Comparison of ENCODE assay signal across 1 cellular context in the genomic region with DNA sequence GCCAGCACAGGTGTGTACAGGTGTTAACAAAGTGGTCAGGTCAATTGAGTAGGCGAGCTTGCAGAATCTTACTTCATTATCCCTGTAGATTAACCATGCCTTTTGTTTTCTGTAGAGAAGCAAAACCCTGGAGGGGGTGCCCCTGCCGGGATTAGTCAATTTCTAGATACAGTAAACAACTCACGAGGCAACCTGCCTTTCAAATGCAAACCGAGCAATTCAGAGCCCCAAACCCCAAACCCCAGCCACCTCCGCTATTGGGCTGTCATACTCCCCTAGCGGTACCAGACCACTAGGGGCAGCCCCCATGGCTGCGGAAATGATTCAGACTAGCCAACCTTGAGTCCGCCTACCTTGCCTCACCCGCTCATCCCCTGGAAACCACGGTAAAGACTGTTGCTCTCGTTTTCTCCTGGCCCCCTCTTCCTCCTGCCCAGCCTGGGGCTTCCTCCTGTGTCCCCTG.
TF ChIP-seq lines count a peak whose summit lies in the region.

No MANE protein-coding gene starts in this region.

TF ChIP-seq in GM12878, 131 proteins besides CTCF, POLR2A, EP300 and RAD21 (continued from another document and continues in another):
- TF ChIP-seq CBFB (IDR thresholded peaks at IDR 0.05; ENCODE audit: low read depth) (peak; percentile 84), SUPT20H (IDR thresholded peaks at IDR 0.05; ENCODE audit: borderline replicate concordance, control insufficient read depth, low read depth, low read length) (no peak), LARP7 (IDR thresholded peaks at IDR 0.05) (no peak), ASH2L (IDR thresholded peaks at IDR 0.05; ENCODE audit: borderline replicate concordance, low read depth) (no peak), CEBPB (IDR thresholded peaks at IDR 0.05; ENCODE audit: borderline replicate concordance in 1 of 2, low read depth in 2 of 2, low read length in 2 of 2) (0 out of 4 replicates have a peak, but pooled peaks of 1 of the 2 experiments have one; percentile 21), RUNX3 (IDR thresholded peaks at IDR 0.05; ENCODE audit: low read length) (peak; percentile 96), NFIC (IDR thresholded peaks at IDR 0.05; ENCODE audit: low read depth, low read length) (peak; percentile 82), ZNF24 (IDR thresholded peaks at IDR 0.05) (no peak), HSF1 (IDR thresholded peaks at IDR 0.05; ENCODE audit: low read depth, low read length) (no peak), YBX1 (IDR thresholded peaks at IDR 0.05) (no peak), STAT3 (IDR thresholded peaks at IDR 0.05; ENCODE audit: low read depth, low read length) (no peak), NRF1 (conservative IDR thresholded peaks at IDR 0.05; ENCODE audit: low read depth, low read length) (no peak), ELK1 (IDR thresholded peaks at IDR 0.05; ENCODE audit: low read depth, low read length) (no peak), BRCA1 (IDR thresholded peaks at IDR 0.05; ENCODE audit: low read depth, low read length) (no peak), RELA (IDR thresholded peaks at IDR 0.05; ENCODE audit: borderline replicate concordance, partially characterized antibody) (no peak), SREBF2 (IDR thresholded peaks at IDR 0.05; ENCODE audit: low read length) (no peak), TCF7 (IDR thresholded peaks at IDR 0.05; ENCODE audit: borderline replicate concordance) (no peak), IRF3 (IDR thresholded peaks at IDR 0.05) (no peak), HDAC6 (IDR thresholded peaks at IDR 0.05; ENCODE audit: unreplicated experiment) (no peak), ZNF274 (IDR thresholded peaks at IDR 0.05; ENCODE audit: insufficient read depth, insufficient read length) (no peak), CREB1 (IDR thresholded peaks at IDR 0.05; ENCODE audit: low read depth) (peak; percentile 77), GABPA (IDR thresholded peaks at IDR 0.05; ENCODE audit: low read depth) (no peak), SMAD1 (IDR thresholded peaks at IDR 0.05; ENCODE audit: low read depth, partially characterized antibody) (no peak), TARDBP (IDR thresholded peaks at IDR 0.05; ENCODE audit: borderline replicate concordance) (no peak), ZNF207 (IDR thresholded peaks at IDR 0.05; ENCODE audit: borderline replicate concordance) (no peak), ZNF384 (IDR thresholded peaks at IDR 0.05; ENCODE audit: borderline replicate concordance, low read depth, low read length) (no peak), MYC (IDR thresholded peaks at IDR 0.05; ENCODE audit: insufficient read depth, insufficient read length, insufficient replicate concordance, low read length, severe bottlenecking) (no peak), MTA2 (IDR thresholded peaks at IDR 0.05; ENCODE audit: low read depth) (peak; percentile 90), NR2F1 (conservative IDR thresholded peaks at IDR 0.05) (peak; percentile 60), EGR1 (IDR thresholded peaks at IDR 0.05; ENCODE audit: borderline replicate concordance in 1 of 2, low read depth in 2 of 2, low read length in 2 of 2) (peak in 1 of 2 experiments; percentile 69; a peak in 2 of 3 replicates), ZNF622 (IDR thresholded peaks at IDR 0.05) (no peak), SIN3A (IDR thresholded peaks at IDR 0.05; ENCODE audit: low read depth, low read length) (no peak), USF1 (IDR thresholded peaks at IDR 0.05; ENCODE audit: borderline replicate concordance, extremely low read length, insufficient read depth, low read depth, low read length) (no peak), STAT1 (conservative IDR thresholded peaks at IDR 0.05) (no peak), MYB (IDR thresholded peaks at IDR 0.05; ENCODE audit: borderline replicate concordance, low read depth, low read length) (no peak), TCF3 (IDR thresholded peaks at IDR 0.05; ENCODE audit: borderline replicate concordance, insufficient read depth, low read depth, low read length) (no peak), PBX3 (IDR thresholded peaks at IDR 0.05; ENCODE audit: insufficient replicate concordance, low read depth, low read length) (no peak), NR2C1 (IDR thresholded peaks at IDR 0.05) (no peak), HDGF (IDR thresholded peaks at IDR 0.05) (no peak), ATF2 (IDR thresholded peaks at IDR 0.05; ENCODE audit: low read length) (peak; percentile 75)
- TF ChIP-seq, protein P1, sequence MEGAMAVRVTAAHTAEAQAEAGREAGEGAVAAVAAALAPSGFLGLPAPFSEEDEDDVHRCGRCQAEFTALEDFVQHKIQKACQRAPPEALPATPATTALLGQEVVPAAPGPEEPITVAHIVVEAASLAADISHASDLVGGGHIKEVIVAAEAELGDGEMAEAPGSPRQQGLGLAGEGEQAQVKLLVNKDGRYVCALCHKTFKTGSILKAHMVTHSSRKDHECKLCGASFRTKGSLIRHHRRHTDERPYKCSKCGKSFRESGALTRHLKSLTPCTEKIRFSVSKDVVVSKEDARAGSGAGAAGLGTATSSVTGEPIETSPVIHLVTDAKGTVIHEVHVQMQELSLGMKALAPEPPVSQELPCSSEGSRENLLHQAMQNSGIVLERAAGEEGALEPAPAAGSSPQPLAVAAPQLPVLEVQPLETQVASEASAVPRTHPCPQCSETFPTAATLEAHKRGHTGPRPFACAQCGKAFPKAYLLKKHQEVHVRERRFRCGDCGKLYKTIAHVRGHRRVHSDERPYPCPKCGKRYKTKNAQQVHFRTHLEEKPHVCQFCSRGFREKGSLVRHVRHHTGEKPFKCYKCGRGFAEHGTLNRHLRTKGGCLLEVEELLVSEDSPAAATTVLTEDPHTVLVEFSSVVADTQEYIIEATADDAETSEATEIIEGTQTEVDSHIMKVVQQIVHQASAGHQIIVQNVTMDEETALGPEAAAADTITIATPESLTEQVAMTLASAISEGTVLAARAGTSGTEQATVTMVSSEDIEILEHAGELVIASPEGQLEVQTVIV (IDR thresholded peaks at IDR 0.05; ENCODE audit: borderline replicate concordance, partially characterized antibody) = no peak
- TF ChIP-seq, protein P2, sequence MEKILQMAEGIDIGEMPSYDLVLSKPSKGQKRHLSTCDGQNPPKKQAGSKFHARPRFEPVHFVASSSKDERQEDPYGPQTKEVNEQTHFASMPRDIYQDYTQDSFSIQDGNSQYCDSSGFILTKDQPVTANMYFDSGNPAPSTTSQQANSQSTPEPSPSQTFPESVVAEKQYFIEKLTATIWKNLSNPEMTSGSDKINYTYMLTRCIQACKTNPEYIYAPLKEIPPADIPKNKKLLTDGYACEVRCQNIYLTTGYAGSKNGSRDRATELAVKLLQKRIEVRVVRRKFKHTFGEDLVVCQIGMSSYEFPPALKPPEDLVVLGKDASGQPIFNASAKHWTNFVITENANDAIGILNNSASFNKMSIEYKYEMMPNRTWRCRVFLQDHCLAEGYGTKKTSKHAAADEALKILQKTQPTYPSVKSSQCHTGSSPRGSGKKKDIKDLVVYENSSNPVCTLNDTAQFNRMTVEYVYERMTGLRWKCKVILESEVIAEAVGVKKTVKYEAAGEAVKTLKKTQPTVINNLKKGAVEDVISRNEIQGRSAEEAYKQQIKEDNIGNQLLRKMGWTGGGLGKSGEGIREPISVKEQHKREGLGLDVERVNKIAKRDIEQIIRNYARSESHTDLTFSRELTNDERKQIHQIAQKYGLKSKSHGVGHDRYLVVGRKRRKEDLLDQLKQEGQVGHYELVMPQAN (conservative IDR thresholded peaks at IDR 0.05) = no peak
- TF ChIP-seq, protein P3, sequence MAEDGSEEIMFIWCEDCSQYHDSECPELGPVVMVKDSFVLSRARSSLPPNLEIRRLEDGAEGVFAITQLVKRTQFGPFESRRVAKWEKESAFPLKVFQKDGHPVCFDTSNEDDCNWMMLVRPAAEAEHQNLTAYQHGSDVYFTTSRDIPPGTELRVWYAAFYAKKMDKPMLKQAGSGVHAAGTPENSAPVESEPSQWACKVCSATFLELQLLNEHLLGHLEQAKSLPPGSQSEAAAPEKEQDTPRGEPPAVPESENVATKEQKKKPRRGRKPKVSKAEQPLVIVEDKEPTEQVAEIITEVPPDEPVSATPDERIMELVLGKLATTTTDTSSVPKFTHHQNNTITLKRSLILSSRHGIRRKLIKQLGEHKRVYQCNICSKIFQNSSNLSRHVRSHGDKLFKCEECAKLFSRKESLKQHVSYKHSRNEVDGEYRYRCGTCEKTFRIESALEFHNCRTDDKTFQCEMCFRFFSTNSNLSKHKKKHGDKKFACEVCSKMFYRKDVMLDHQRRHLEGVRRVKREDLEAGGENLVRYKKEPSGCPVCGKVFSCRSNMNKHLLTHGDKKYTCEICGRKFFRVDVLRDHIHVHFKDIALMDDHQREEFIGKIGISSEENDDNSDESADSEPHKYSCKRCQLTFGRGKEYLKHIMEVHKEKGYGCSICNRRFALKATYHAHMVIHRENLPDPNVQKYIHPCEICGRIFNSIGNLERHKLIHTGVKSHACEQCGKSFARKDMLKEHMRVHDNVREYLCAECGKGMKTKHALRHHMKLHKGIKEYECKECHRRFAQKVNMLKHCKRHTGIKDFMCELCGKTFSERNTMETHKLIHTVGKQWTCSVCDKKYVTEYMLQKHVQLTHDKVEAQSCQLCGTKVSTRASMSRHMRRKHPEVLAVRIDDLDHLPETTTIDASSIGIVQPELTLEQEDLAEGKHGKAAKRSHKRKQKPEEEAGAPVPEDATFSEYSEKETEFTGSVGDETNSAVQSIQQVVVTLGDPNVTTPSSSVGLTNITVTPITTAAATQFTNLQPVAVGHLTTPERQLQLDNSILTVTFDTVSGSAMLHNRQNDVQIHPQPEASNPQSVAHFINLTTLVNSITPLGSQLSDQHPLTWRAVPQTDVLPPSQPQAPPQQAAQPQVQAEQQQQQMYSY (CRISPR knock-in tag; IDR thresholded peaks at IDR 0.05) = no peak
